In genomic region chr17:42554250-42555121, GRCh38 we compare ENCODE assay signal across 1 cellular context.
TF ChIP-seq lines count a peak whose summit lies in the region.

No MANE protein-coding gene starts in this region.

TF ChIP-seq in HepG2, 621 proteins besides CTCF, POLR2A, EP300 and RAD21 (continued from another document and continues in another):
- TF ChIP-seq NR2F1 (CRISPR knock-in tag; IDR thresholded peaks at IDR 0.05), result no peak
- TF ChIP-seq TRIM24 (CRISPR knock-in tag; IDR thresholded peaks at IDR 0.05), result no peak
- peak; percentile 95 for TF ChIP-seq ZNF574 (CRISPR knock-in tag; IDR thresholded peaks at IDR 0.05)
- no peak for TF ChIP-seq ZNF10 (CRISPR knock-in tag; IDR thresholded peaks at IDR 0.05; ENCODE audit: borderline replicate concordance, low read depth)
- TF ChIP-seq HNRNPH1 (optimal IDR thresholded peaks at IDR 0.05; ENCODE audit: low read depth, low read length), result no peak
- peak; percentile 73 for TF ChIP-seq ZNF350 (CRISPR knock-in tag; IDR thresholded peaks at IDR 0.05; ENCODE audit: borderline replicate concordance, low read depth)
- 0 out of 2 replicates have a peak, but pooled peaks have one; percentile 3 for TF ChIP-seq ZNF30 (CRISPR knock-in tag; IDR thresholded peaks at IDR 0.05)
- TF ChIP-seq DBP (CRISPR knock-in tag; IDR thresholded peaks at IDR 0.05; ENCODE audit: not compliant biosample characterization), result peak; percentile 88
- no peak; the same call in 1 of the 2 replicates for TF ChIP-seq ETV6 (CRISPR knock-in tag; conservative IDR thresholded peaks at IDR 0.05)
- TF ChIP-seq NCOA5 (CRISPR knock-in tag; IDR thresholded peaks at IDR 0.05), result no peak
- TF ChIP-seq ZNF652 (CRISPR knock-in tag; IDR thresholded peaks at IDR 0.05; ENCODE audit: borderline replicate concordance, low read depth), result no peak
- TF ChIP-seq POLR2AphosphoS2 (IDR thresholded peaks at IDR 0.05; ENCODE audit: low read depth, low read length), result 0 out of 2 replicates have a peak, but pooled peaks have one; percentile 46
- no peak; the same call in 1 of the 2 replicates for TF ChIP-seq ZNF678 (CRISPR knock-in tag; IDR thresholded peaks at IDR 0.05)
- TF ChIP-seq ATM (IDR thresholded peaks at IDR 0.05; ENCODE audit: borderline replicate concordance), result no peak
- peak; percentile 88; the same call in 1 of the 2 replicates for TF ChIP-seq ZNF281 (CRISPR knock-in tag; IDR thresholded peaks at IDR 0.05; ENCODE audit: borderline replicate concordance)
- TF ChIP-seq HOXA7 (CRISPR knock-in tag; IDR thresholded peaks at IDR 0.05), result no peak
- no peak; the same call in 1 of the 2 replicates for TF ChIP-seq ZNF34 (CRISPR knock-in tag; IDR thresholded peaks at IDR 0.05; ENCODE audit: borderline replicate concordance)
- TF ChIP-seq ZNF597 (CRISPR knock-in tag; IDR thresholded peaks at IDR 0.05), result 0 out of 2 replicates have a peak, but pooled peaks have one; percentile 66
- TF ChIP-seq ZNF800 (CRISPR knock-in tag; IDR thresholded peaks at IDR 0.05), result peak; percentile 96
- 0 out of 2 replicates have a peak, but pooled peaks have one; percentile 53 for TF ChIP-seq ZNF232 (CRISPR knock-in tag; IDR thresholded peaks at IDR 0.05; ENCODE audit: borderline replicate concordance)
- TF ChIP-seq ZBTB3 (CRISPR knock-in tag; IDR thresholded peaks at IDR 0.05; ENCODE audit: borderline replicate concordance, low read depth), result no peak
- TF ChIP-seq ZNF512B (CRISPR knock-in tag; IDR thresholded peaks at IDR 0.05; ENCODE audit: borderline replicate concordance), result no peak
- TF ChIP-seq NKX3-1 (CRISPR knock-in tag; IDR thresholded peaks at IDR 0.05), result peak; percentile 71
- TF ChIP-seq SAFB2 (CRISPR knock-in tag; IDR thresholded peaks at IDR 0.05; ENCODE audit: borderline replicate concordance, low read depth), result peak; percentile 83
- no peak for TF ChIP-seq HNRNPUL1 (IDR thresholded peaks at IDR 0.05; ENCODE audit: low read depth, low read length)
- peak; percentile 77; the same call in 1 of the 2 replicates for TF ChIP-seq MED13 (CRISPR knock-in tag; IDR thresholded peaks at IDR 0.05)
- peak; percentile 83 for TF ChIP-seq ZFP1 (CRISPR knock-in tag; IDR thresholded peaks at IDR 0.05)
- no peak for TF ChIP-seq SMAD1 (CRISPR knock-in tag; IDR thresholded peaks at IDR 0.05; ENCODE audit: borderline replicate concordance, low read depth)
- 0 out of 2 replicates have a peak, but pooled peaks have one; percentile 40 for TF ChIP-seq PRDM10 (CRISPR knock-in tag; IDR thresholded peaks at IDR 0.05; ENCODE audit: low read depth)
- TF ChIP-seq PLSCR1 (CRISPR knock-in tag; IDR thresholded peaks at IDR 0.05; ENCODE audit: borderline replicate concordance), result no peak
- peak; percentile 87; the same call in 1 of the 2 replicates for TF ChIP-seq ZNF589 (CRISPR knock-in tag; conservative IDR thresholded peaks at IDR 0.05)
- no peak; the same call in 1 of the 2 replicates for TF ChIP-seq RORA (CRISPR knock-in tag; IDR thresholded peaks at IDR 0.05)
- TF ChIP-seq ESRRA (CRISPR knock-in tag; IDR thresholded peaks at IDR 0.05; ENCODE audit: low read depth), result peak; percentile 77
- peak; percentile 91 for TF ChIP-seq DRAP1 (CRISPR knock-in tag; IDR thresholded peaks at IDR 0.05)
